ENCODE assay signal across 16 cellular contexts in genomic region chr14:96938946-96939345, GRCh38.
A peak's percentile ranks its signal among the peaks of the same experiment; 100 is the strongest.
DNase-seq lines count a peak whose midpoint lies in the region; ATAC-seq, FAIRE-seq and TF ChIP-seq lines count a peak whose summit lies in the region.
"Had no signal": no experiment of that assay in that cellular context is flagged by ENCODE, and none has a peak within 500 bp of the region (broad histone marks: within the 10 kb centered on the region; RNA-seq: fewer than 3 reads in every experiment).

No MANE protein-coding gene starts in this region.

- no peaks in the 10 kb centered on the region for H3K9me3 ChIP-seq in GM23248 (ENCODE audit: low read depth)
- no peaks in the 10 kb centered on the region for H3K9me3 ChIP-seq in GM12878 (replicated peaks; ENCODE audit: control insufficient read depth, insufficient read depth, low read length)
- H3K9me3 ChIP-seq in body of pancreas = no peaks in the 10 kb centered on the region
- H3K9me3 ChIP-seq: thoracic aorta had no signal

- ATAC-seq in GM12878 = no peak
- no peak for ATAC-seq in body of pancreas
- ATAC-seq: activated CD4-positive, CD25-positive, alpha-beta regulatory T cell treated with anti-CD3 and anti-CD28 coated beads, Interleukin-2, amount 50 U/mL, for 24 hours had no signal

- H3K36me3 ChIP-seq in GM23248 (ENCODE audit: low read depth) (no peaks in the 10 kb centered on the region), GM12878 (ENCODE audit: control insufficient read depth in 2 of 2, insufficient read depth in 2 of 2, low read length in 1 of 2) (no peaks in the 10 kb centered on the region), body of pancreas (replicated peaks in 1 of 2; ENCODE audit: insufficient read depth in 1 of 2, low read depth in 2 of 2) (no peaks in the 10 kb centered on the region)
- H3K36me3 ChIP-seq: thoracic aorta had no signal

- RAD21 ChIA-PET in GM12878 (lab: Charles Lee; ENCODE audit: unreplicated experiment) = no interaction called here

- no peaks in the 10 kb centered on the region for H3K36me3 Mint-ChIP-seq in nephron progenitor cell (ENCODE audit: low read depth)

- no peak overlapping the region for H3K9ac ChIP-seq in GM23248
- no peak overlapping the region for H3K9ac ChIP-seq in GM12878 (ENCODE audit: control insufficient read depth, insufficient read depth, low read length)

- no peak overlapping the region for H3K4me3 Mint-ChIP-seq in nephron progenitor cell

- no peaks in the 10 kb centered on the region for H3K79me2 ChIP-seq in GM23248 (ENCODE audit: insufficient read depth)
- H3K79me2 ChIP-seq in GM12878 (ENCODE audit: control insufficient read depth, insufficient read depth, low read length) = no peaks in the 10 kb centered on the region

- no peaks in the 10 kb centered on the region for H3K4me1 Mint-ChIP-seq in nephron progenitor cell

- peak; percentile 60 for TF ChIP-seq CTCF in GM10266 (IDR thresholded peaks at IDR 0.05; ENCODE audit: control insufficient read depth, insufficient read depth, low read depth, missing control alignments)
- TF ChIP-seq CTCF in GM12878 (IDR thresholded peaks at IDR 0.05 in 2 of 3, conservative IDR thresholded peaks at IDR 0.05 in 1 of 3; ENCODE audit: control insufficient read depth in 2 of 3, extremely low read depth in 1 of 3, insufficient read depth in 1 of 3, low read depth in 3 of 3, low read length in 3 of 3) = peak in 2 of 3 experiments; percentile 26 to 64; a peak in 4 of 6 replicates
- TF ChIP-seq CTCF in nephron progenitor cell (IDR thresholded peaks at IDR 0.05) = peak; percentile 47
- no peak for TF ChIP-seq CTCF in body of pancreas (IDR thresholded peaks at IDR 0.05)

- TF ChIP-seq EP300 in GM12878 (IDR thresholded peaks at IDR 0.05; ENCODE audit: borderline replicate concordance in 1 of 2, control insufficient read depth in 1 of 2, low read depth in 2 of 2, low read length in 2 of 2) = no peak

- H3F3A ChIP-seq in GM23248 (ENCODE audit: insufficient read depth) = no peaks in the 10 kb centered on the region

- no peak for FAIRE-seq in GM12878 (lab: Jason Lieb, UNC)
- FAIRE-seq: bronchial epithelial cell had no signal

- H2AFZ ChIP-seq in GM23248 = no peak overlapping the region
- no peak overlapping the region for H2AFZ ChIP-seq in GM12878 (ENCODE audit: control insufficient read depth, low read depth, low read length)

- H3K4me3 ChIP-seq in GM23248 (no peak overlapping the region), GM12878 (no peak overlapping the region), body of pancreas (no peak overlapping the region)
- H3K4me3 ChIP-seq: thoracic aorta had no signal

- no TSS peak for BruUV-seq in GM12878 (replicated peaks; lab: Mats Ljungman, UMichigan)

- intact Hi-C loops in GM12878 (cut with micrococcal nuclease; ENCODE audit: unreplicated experiment) = no loop called here
- intact Hi-C loops in body of pancreas (cut with DNase I) = no loop called here

- TF ChIP-seq POLR2A in GM12878 (IDR thresholded peaks at IDR 0.05; ENCODE audit: low read depth, low read length) (no peak), body of pancreas (IDR thresholded peaks at IDR 0.05) (no peak)

- in situ Hi-C loops in GM23248 (cut with MboI) (no loop called here), GM12878 (cut with MboI) (no loop called here)

- DNase-seq in GM10266 (ENCODE audit: extremely low spot score) (no peak), GM23248 (peak; percentile 4), GM12878 (ENCODE audit: low read depth, low spot score) (no peak), nephron progenitor cell (peak; percentile 12), NCI-H2196 (lab: John Stamatoyannopoulos, UW; ENCODE audit: unreplicated experiment) (no peak), body of pancreas (no peak), A172 (ENCODE audit: low spot score) (no peak)
- DNase-seq: DMS153, NCI-H1048, NCI-H524 treated with DMSO at 0.1 percent for 48 hours, SHP77 had no signal

- H3K9me3 Mint-ChIP-seq in nephron progenitor cell = no peaks in the 10 kb centered on the region
- H3K9me3 Mint-ChIP-seq: activated T-helper 2 cell treated with anti-CD3 and anti-CD28 coated beads, Interferon-gamma antibody, Interleukin-2, Interleukin-4, amounts not matched to agents 10 μg/mL and 5 μg/mL and 100 μg/mL, durations not matched to agents 14 hours and 24 hours and 36 hours had no signal

- H3K27me3 Mint-ChIP-seq in nephron progenitor cell (ENCODE audit: low read depth, poor library complexity) = peaks cover 5% of the 10 kb centered on the region

- H3K27me3 ChIP-seq in GM23248 (replicated peaks; ENCODE audit: insufficient read depth) (no peaks in the 10 kb centered on the region), GM12878 (replicated peaks in 1 of 2; ENCODE audit: control insufficient read depth in 2 of 2, insufficient read depth in 2 of 2, low read length in 1 of 2) (no peaks in the 10 kb centered on the region), body of pancreas (no peaks in the 10 kb centered on the region)

- TF ChIP-seq RAD21 in GM12878 (IDR thresholded peaks at IDR 0.05; ENCODE audit: insufficient read depth, low read depth, low read length) = peak; percentile 63

- H4K20me1 ChIP-seq in GM23248 (ENCODE audit: insufficient read depth) (no peaks in the 10 kb centered on the region), GM12878 (ENCODE audit: control insufficient read depth, insufficient read depth) (no peaks in the 10 kb centered on the region)

- H3K4me1 ChIP-seq in GM23248 (ENCODE audit: insufficient read depth) (no peaks in the 10 kb centered on the region), GM12878 (ENCODE audit: control insufficient read depth, insufficient read depth, low read length) (no peaks in the 10 kb centered on the region), body of pancreas (no peaks in the 10 kb centered on the region)

- SMC1A ChIA-PET in GM12878 (lab: Charles Lee; ENCODE audit: uncharacterized antibody, unreplicated experiment) = no interaction called here

- CTCF ChIA-PET in GM12878 (lab: Yijun Ruan, JAX) = no interaction called here

- H3K27ac ChIP-seq in GM23248 = no peak overlapping the region
- H3K27ac ChIP-seq in GM12878 (ENCODE audit: control insufficient read depth, insufficient read depth) = no peak overlapping the region
- no peak overlapping the region for H3K27ac ChIP-seq in body of pancreas
- H3K27ac ChIP-seq: epithelial cell of prostate, thoracic aorta had no signal

- no peaks in the 10 kb centered on the region for H3K9me2 ChIP-seq in GM23248 (ENCODE audit: insufficient read depth)

- 27 to 29% methylated on average over 7 of the region's 7 CpGs for WGBS in GM23248 (ENCODE audit: low coverage in 1 of 2, low lambda C conversion rate in 2 of 2, missing lambda C conversion rate in 2 of 2), 2 experiments
- 30% methylated on average over 7 of the region's 7 CpGs for WGBS in GM12878 (ENCODE audit: insufficient coverage, insufficient replicate concordance, low lambda C conversion rate, missing lambda C conversion rate)
- WGBS in body of pancreas, 2 donors = 50 to 52% methylated on average over 7 of the region's 7 CpGs

- H3K27ac Mint-ChIP-seq in nephron progenitor cell = no peak overlapping the region
- H3K27ac Mint-ChIP-seq: activated T-helper 2 cell treated with anti-CD3 and anti-CD28 coated beads, Interferon-gamma antibody, Interleukin-2, Interleukin-4, amounts not matched to agents 10 μg/mL and 5 μg/mL and 100 μg/mL, durations not matched to agents 14 hours and 24 hours and 36 hours had no signal

- H3K4me2 ChIP-seq in GM23248 (ENCODE audit: unreplicated experiment) = no peak overlapping the region
- H3K4me2 ChIP-seq in GM12878 (ENCODE audit: control insufficient read depth, insufficient read depth) = no peak overlapping the region

- POLR2A ChIA-PET in GM12878 (lab: Charles Lee) = no interaction called here

TF ChIP-seq in GM12878, 131 proteins besides CTCF, POLR2A, EP300 and RAD21:
- TF ChIP-seq SMC3 (IDR thresholded peaks at IDR 0.05; ENCODE audit: borderline replicate concordance, low read length) (peak; percentile 7; the same call in 1 of the 2 replicates), RUNX3 (IDR thresholded peaks at IDR 0.05; ENCODE audit: low read length) (peak; percentile 13; the same call in 1 of the 2 replicates), PAX5 (IDR thresholded peaks at IDR 0.05; ENCODE audit: borderline replicate concordance, low read depth, low read length) (no peak)

Comparison
In these comparisons a context has a peak if more than half of its experiments do, and no peak if none do; other contexts are left out.
1. DNase-seq: peak in GM23248 (single experiment) and nephron progenitor cell (single experiment); none in GM10266 (single experiment), GM12878 (single experiment), NCI-H2196 (single experiment), body of pancreas (0 of 4) and A172 (single experiment).
2. CTCF ChIP-seq: peak in GM10266 (single experiment), GM12878 (2 of 3) and nephron progenitor cell (single experiment); none in body of pancreas (0 of 7).